In genomic region chr4:78610546-78611214, GRCh38 we compare ENCODE assay signal across 11 cellular contexts. TPM values are rescaled to one million over a fixed set of nuclear protein-coding genes. Genes with fewer than 3 reads are reported as not detected.
DNase-seq lines count a peak whose midpoint lies in the region; ATAC-seq and TF ChIP-seq lines count a peak whose summit lies in the region.
"Had no signal": no experiment of that assay in that cellular context is flagged by ENCODE, and none has a peak within 500 bp of the region (broad histone marks: within the 10 kb centered on the region; RNA-seq: fewer than 3 reads in every experiment).

No MANE protein-coding gene starts in this region.

- H3K4me3 Mint-ChIP-seq in stimulated activated naive CD8-positive, alpha-beta T cell treated with anti-CD3 and anti-CD28 coated beads, Interleukin-15, Interleukin-2, amounts not matched to agents 100 ng/mL and 50 ng/mL, for 24 hours, result no peak overlapping the region
- no peak overlapping the region for H3K4me3 Mint-ChIP-seq in activated CD8-positive, alpha-beta T cell treated with anti-CD3 and anti-CD28 coated beads for 36 hours
- peak overlapping the region in 1 of 2 donors; percentile 14 for H3K4me3 Mint-ChIP-seq in stimulated activated naive B cell treated with anti-CD40 and anti-IgM and Interleukin-4, amounts not matched to agents 10 μg/mL and 1 μg/mL and 100 μg/mL, for 72 hours
- no peak overlapping the region for H3K4me3 Mint-ChIP-seq in activated CD4-positive, alpha-beta memory T cell treated with anti-CD3 and anti-CD28 coated beads, Interleukin-2, amount 10 ng/mL, durations not matched to agents 7 days and 5 days
- H3K4me3 Mint-ChIP-seq: CD14-positive monocyte had no signal

- POLR2A ChIA-PET in activated CD8-positive, alpha-beta T cell treated with anti-CD3 and anti-CD28 coated beads for 36 hours (lab: Charles Lee), result interaction anchor here (1.1 kb wide), 1 partner anchor 200 kb away, joined by 3 read pairs; no protein-coding TSS in a partner anchor
- POLR2A ChIA-PET in activated CD4-positive, alpha-beta memory T cell treated with anti-CD3 and anti-CD28 coated beads, Interleukin-2, amount 10 ng/mL, durations not matched to agents 7 days and 5 days (lab: Charles Lee), result interaction anchor here (1.2 kb wide), 1 partner anchor 166 kb away, joined by 5 read pairs; no protein-coding TSS in a partner anchor

- H3K27me3 Mint-ChIP-seq in stimulated activated naive CD8-positive, alpha-beta T cell treated with anti-CD3 and anti-CD28 coated beads, Interleukin-15, Interleukin-2, amounts not matched to agents 100 ng/mL and 50 ng/mL, for 24 hours, result no peaks in the 10 kb centered on the region
- H3K27me3 Mint-ChIP-seq in activated CD8-positive, alpha-beta T cell treated with anti-CD3 and anti-CD28 coated beads for 36 hours, result no peaks in the 10 kb centered on the region
- H3K27me3 Mint-ChIP-seq in stimulated activated naive B cell treated with anti-CD40 and anti-IgM and Interleukin-4, amounts not matched to agents 10 μg/mL and 1 μg/mL and 100 μg/mL, for 72 hours, result no peaks in the 10 kb centered on the region
- peaks cover 12% of the 10 kb centered on the region for H3K27me3 Mint-ChIP-seq in activated CD4-positive, alpha-beta memory T cell treated with anti-CD3 and anti-CD28 coated beads, Interleukin-2, amount 10 ng/mL, durations not matched to agents 7 days and 5 days

- DNase-seq in stimulated activated naive CD8-positive, alpha-beta T cell treated with anti-CD3 and anti-CD28 coated beads, Interleukin-15, Interleukin-2, amounts not matched to agents 100 U/mL and 50 U/mL, for 24 hours, result no peak
- DNase-seq in Kasumi-1 (lab: John Stamatoyannopoulos, UW), result peak; percentile 68 to 83
- no peak for DNase-seq in activated CD8-positive, alpha-beta T cell treated with anti-CD3 and anti-CD28 coated beads for 36 hours
- DNase-seq in stimulated activated naive B cell treated with anti-CD40 and anti-IgM and Interleukin-4, amounts not matched to agents 10 μg/mL and 1 μg/mL and 100 μg/mL, for 72 hours, result no peak
- no peak for DNase-seq in DMS153 (lab: John Stamatoyannopoulos, UW)
- DNase-seq in activated CD4-positive, alpha-beta memory T cell treated with anti-CD3 and anti-CD28 coated beads, Interleukin-2, amount 10 ng/mL, durations not matched to agents 7 days and 5 days, result no peak
- no peak for DNase-seq in coronary artery (ENCODE audit: low spot score)
- DNase-seq: T-helper 9 cell had no signal

- no peaks in the 10 kb centered on the region for H3K9me3 Mint-ChIP-seq in stimulated activated naive CD8-positive, alpha-beta T cell treated with anti-CD3 and anti-CD28 coated beads, Interleukin-15, Interleukin-2, amounts not matched to agents 100 ng/mL and 50 ng/mL, for 24 hours
- no peaks in the 10 kb centered on the region for H3K9me3 Mint-ChIP-seq in activated CD8-positive, alpha-beta T cell treated with anti-CD3 and anti-CD28 coated beads for 36 hours
- no peaks in the 10 kb centered on the region for H3K9me3 Mint-ChIP-seq in stimulated activated naive B cell treated with anti-CD40 and anti-IgM and Interleukin-4, amounts not matched to agents 10 μg/mL and 1 μg/mL and 100 μg/mL, for 72 hours
- H3K9me3 Mint-ChIP-seq in activated CD4-positive, alpha-beta memory T cell treated with anti-CD3 and anti-CD28 coated beads, Interleukin-2, amount 10 ng/mL, durations not matched to agents 7 days and 5 days, result no peaks in the 10 kb centered on the region
- H3K9me3 Mint-ChIP-seq: CD14-positive monocyte had no signal

- H3K4me3 ChIP-seq in coronary artery, result no peak overlapping the region
- H3K4me3 ChIP-seq: skin epidermis had no signal

- no peak for TF ChIP-seq CTCF in activated CD8-positive, alpha-beta T cell treated with anti-CD3 and anti-CD28 coated beads for 36 hours (IDR thresholded peaks at IDR 0.05)
- TF ChIP-seq CTCF in coronary artery (IDR thresholded peaks at IDR 0.05), result no peak

- H3K27ac ChIP-seq in coronary artery, result no peak overlapping the region
- H3K27ac ChIP-seq: skin epidermis had no signal

- no peaks in the 10 kb centered on the region for H3K36me3 Mint-ChIP-seq in stimulated activated naive CD8-positive, alpha-beta T cell treated with anti-CD3 and anti-CD28 coated beads, Interleukin-15, Interleukin-2, amounts not matched to agents 100 ng/mL and 50 ng/mL, for 24 hours (ENCODE audit: low read depth)
- no peaks in the 10 kb centered on the region for H3K36me3 Mint-ChIP-seq in activated CD8-positive, alpha-beta T cell treated with anti-CD3 and anti-CD28 coated beads for 36 hours (ENCODE audit: low read depth)
- no peaks in the 10 kb centered on the region for H3K36me3 Mint-ChIP-seq in stimulated activated naive B cell treated with anti-CD40 and anti-IgM and Interleukin-4, amounts not matched to agents 10 μg/mL and 1 μg/mL and 100 μg/mL, for 72 hours
- no peaks in the 10 kb centered on the region for H3K36me3 Mint-ChIP-seq in activated CD4-positive, alpha-beta memory T cell treated with anti-CD3 and anti-CD28 coated beads, Interleukin-2, amount 10 ng/mL, durations not matched to agents 7 days and 5 days (ENCODE audit: low read depth)
- H3K36me3 Mint-ChIP-seq: CD14-positive monocyte had no signal

- intact Hi-C loops in activated CD8-positive, alpha-beta T cell treated with anti-CD3 and anti-CD28 coated beads for 36 hours (cut with micrococcal nuclease), result no loop called here

- H3K4me1 Mint-ChIP-seq in stimulated activated naive CD8-positive, alpha-beta T cell treated with anti-CD3 and anti-CD28 coated beads, Interleukin-15, Interleukin-2, amounts not matched to agents 100 ng/mL and 50 ng/mL, for 24 hours (ENCODE audit: low read depth), result peaks cover 48% of the 10 kb centered on the region
- peaks cover 41% of the 10 kb centered on the region for H3K4me1 Mint-ChIP-seq in activated CD8-positive, alpha-beta T cell treated with anti-CD3 and anti-CD28 coated beads for 36 hours (ENCODE audit: low read depth)
- H3K4me1 Mint-ChIP-seq in stimulated activated naive B cell treated with anti-CD40 and anti-IgM and Interleukin-4, amounts not matched to agents 10 μg/mL and 1 μg/mL and 100 μg/mL, for 72 hours, result peaks cover 39 to 50% of the 10 kb centered on the region in 2 donors
- H3K4me1 Mint-ChIP-seq in activated CD4-positive, alpha-beta memory T cell treated with anti-CD3 and anti-CD28 coated beads, Interleukin-2, amount 10 ng/mL, durations not matched to agents 7 days and 5 days, result peaks cover 26% of the 10 kb centered on the region

- CTCF ChIA-PET in activated CD8-positive, alpha-beta T cell treated with anti-CD3 and anti-CD28 coated beads for 36 hours (lab: Charles Lee), result interaction anchor here (0.7 to 1.3 kb wide), 4 partner anchors 41 to 270 kb away, joined by 3 read pairs; no protein-coding TSS in a partner anchor
- CTCF ChIA-PET in activated CD4-positive, alpha-beta memory T cell treated with anti-CD3 and anti-CD28 coated beads, Interleukin-2, amount 10 ng/mL, durations not matched to agents 7 days and 5 days (lab: Charles Lee), result interaction anchor here (4.4 kb wide), 1 partner anchor 253 kb away, joined by 20 read pairs; no protein-coding TSS in a partner anchor

- no peak for ATAC-seq in stimulated activated naive CD8-positive, alpha-beta T cell treated with anti-CD3 and anti-CD28 coated beads, Interleukin-15, Interleukin-2, amounts not matched to agents 100 U/mL and 50 U/mL, for 24 hours
- ATAC-seq in activated CD8-positive, alpha-beta T cell treated with anti-CD3 and anti-CD28 coated beads for 36 hours, result peak; percentile 54
- ATAC-seq in stimulated activated naive B cell treated with anti-CD40 and anti-IgM and Interleukin-4, amounts not matched to agents 10 μg/mL and 1 μg/mL and 100 μg/mL, for 72 hours (replicated peaks), result no peak

- H3K27ac Mint-ChIP-seq in stimulated activated naive CD8-positive, alpha-beta T cell treated with anti-CD3 and anti-CD28 coated beads, Interleukin-15, Interleukin-2, amounts not matched to agents 100 ng/mL and 50 ng/mL, for 24 hours, result peak overlapping the region; percentile 32
- peak overlapping the region; percentile 46 for H3K27ac Mint-ChIP-seq in activated CD8-positive, alpha-beta T cell treated with anti-CD3 and anti-CD28 coated beads for 36 hours
- H3K27ac Mint-ChIP-seq in stimulated activated naive B cell treated with anti-CD40 and anti-IgM and Interleukin-4, amounts not matched to agents 10 μg/mL and 1 μg/mL and 100 μg/mL, for 72 hours, result peak overlapping the region; percentile 80
- H3K27ac Mint-ChIP-seq in activated CD4-positive, alpha-beta memory T cell treated with anti-CD3 and anti-CD28 coated beads, Interleukin-2, amount 10 ng/mL, durations not matched to agents 7 days and 5 days, result no peak overlapping the region
- H3K27ac Mint-ChIP-seq: CD14-positive monocyte had no signal

RNA-seq across cellular contexts. Expression of gene ANXA3, which starts 59.1 kb away (rescaled TPM):
- under 1 TPM; 0.63 to 0.90 TPM for total RNA-seq in activated CD8-positive, alpha-beta T cell treated with anti-CD3 and anti-CD28 coated beads for 36 hours
- under 1 TPM; 0.38 TPM for total RNA-seq in activated CD4-positive, alpha-beta memory T cell treated with anti-CD3 and anti-CD28 coated beads, Interleukin-2, amount 10 ng/mL, durations not matched to agents 7 days and 5 days

Comparison
In these comparisons a context has a peak if more than half of its experiments do, and no peak if none do; other contexts are left out.
1. DNase-seq: peak in Kasumi-1 (2 of 2); none in stimulated activated naive CD8-positive, alpha-beta T cell treated with anti-CD3 and anti-CD28 coated beads, Interleukin-15, Interleukin-2, amounts not matched to agents 100 U/mL and 50 U/mL, for 24 hours (single experiment), activated CD8-positive, alpha-beta T cell treated with anti-CD3 and anti-CD28 coated beads for 36 hours (single experiment), stimulated activated naive B cell treated with anti-CD40 and anti-IgM and Interleukin-4, amounts not matched to agents 10 μg/mL and 1 μg/mL and 100 μg/mL, for 72 hours (single experiment), DMS153 (single experiment), activated CD4-positive, alpha-beta memory T cell treated with anti-CD3 and anti-CD28 coated beads, Interleukin-2, amount 10 ng/mL, durations not matched to agents 7 days and 5 days (single experiment) and coronary artery (single experiment).